ENCODE assay signal across 4 cellular contexts in genomic region chrX:102214988-102215387, GRCh38. TPM values are rescaled to one million over a fixed set of nuclear protein-coding genes. Genes with fewer than 3 reads are reported as not detected.
"Had no signal": no experiment of that assay in that cellular context is flagged by ENCODE, and none has a peak within 500 bp of the region (broad histone marks: within the 10 kb centered on the region; RNA-seq: fewer than 3 reads in every experiment).

TCP11X1 (plus strand) TSS chrX:102215301.

RNA-seq across cellular contexts. Expression of gene TCP11X1, which starts in this region (rescaled TPM):
- total RNA-seq: LHCN-M2, M059J, MCF 10A, NCI-H460 had no signal
